ENCODE assay signal across 1 cellular context in the genomic region with DNA sequence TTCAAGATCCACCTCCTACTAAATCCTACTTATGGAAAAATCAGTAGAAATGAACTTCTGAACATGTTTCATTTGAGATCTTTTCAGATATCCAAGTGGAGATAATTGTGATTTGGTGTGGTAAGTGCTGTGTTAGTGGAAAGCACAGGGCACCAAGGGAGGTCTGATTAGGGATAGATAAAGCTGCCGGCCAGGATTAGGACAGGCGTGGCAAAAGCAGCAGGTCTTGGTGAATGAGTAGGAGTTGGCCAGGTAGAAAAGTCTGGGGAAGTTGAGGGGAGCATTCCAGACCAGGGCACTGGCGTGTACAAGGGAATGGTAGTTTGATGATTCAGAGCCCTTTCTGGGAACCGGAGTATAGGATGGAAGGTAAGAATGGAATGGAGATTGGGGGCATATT.
TF ChIP-seq lines count a peak whose summit lies in the region.

No MANE protein-coding gene starts in this region.

TF ChIP-seq in HCT116, 20 proteins besides CTCF, POLR2A, EP300 and RAD21 (continued from another document):
- TF ChIP-seq ZBTB33 (IDR thresholded peaks at IDR 0.05; ENCODE audit: extremely low read depth, insufficient replicate concordance, low read length), result no peak
- no peak for TF ChIP-seq SIN3A (IDR thresholded peaks at IDR 0.05; ENCODE audit: low read depth)
- TF ChIP-seq, protein P1, sequence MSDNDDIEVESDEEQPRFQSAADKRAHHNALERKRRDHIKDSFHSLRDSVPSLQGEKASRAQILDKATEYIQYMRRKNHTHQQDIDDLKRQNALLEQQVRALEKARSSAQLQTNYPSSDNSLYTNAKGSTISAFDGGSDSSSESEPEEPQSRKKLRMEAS (IDR thresholded peaks at IDR 0.05), result no peak
- TF ChIP-seq SP1 (IDR thresholded peaks at IDR 0.05; ENCODE audit: low read depth), result no peak
- TF ChIP-seq POLR2AphosphoS5 (IDR thresholded peaks at IDR 0.05; ENCODE audit: low read depth, low read length), result no peak
- no peak for TF ChIP-seq FOSL1 (IDR thresholded peaks at IDR 0.05; ENCODE audit: low read depth)
- no peak for TF ChIP-seq EZH2 (IDR thresholded peaks at IDR 0.05)
- TF ChIP-seq EGR1 (IDR thresholded peaks at IDR 0.05; ENCODE audit: low read depth), result no peak
- TF ChIP-seq, protein P2, sequence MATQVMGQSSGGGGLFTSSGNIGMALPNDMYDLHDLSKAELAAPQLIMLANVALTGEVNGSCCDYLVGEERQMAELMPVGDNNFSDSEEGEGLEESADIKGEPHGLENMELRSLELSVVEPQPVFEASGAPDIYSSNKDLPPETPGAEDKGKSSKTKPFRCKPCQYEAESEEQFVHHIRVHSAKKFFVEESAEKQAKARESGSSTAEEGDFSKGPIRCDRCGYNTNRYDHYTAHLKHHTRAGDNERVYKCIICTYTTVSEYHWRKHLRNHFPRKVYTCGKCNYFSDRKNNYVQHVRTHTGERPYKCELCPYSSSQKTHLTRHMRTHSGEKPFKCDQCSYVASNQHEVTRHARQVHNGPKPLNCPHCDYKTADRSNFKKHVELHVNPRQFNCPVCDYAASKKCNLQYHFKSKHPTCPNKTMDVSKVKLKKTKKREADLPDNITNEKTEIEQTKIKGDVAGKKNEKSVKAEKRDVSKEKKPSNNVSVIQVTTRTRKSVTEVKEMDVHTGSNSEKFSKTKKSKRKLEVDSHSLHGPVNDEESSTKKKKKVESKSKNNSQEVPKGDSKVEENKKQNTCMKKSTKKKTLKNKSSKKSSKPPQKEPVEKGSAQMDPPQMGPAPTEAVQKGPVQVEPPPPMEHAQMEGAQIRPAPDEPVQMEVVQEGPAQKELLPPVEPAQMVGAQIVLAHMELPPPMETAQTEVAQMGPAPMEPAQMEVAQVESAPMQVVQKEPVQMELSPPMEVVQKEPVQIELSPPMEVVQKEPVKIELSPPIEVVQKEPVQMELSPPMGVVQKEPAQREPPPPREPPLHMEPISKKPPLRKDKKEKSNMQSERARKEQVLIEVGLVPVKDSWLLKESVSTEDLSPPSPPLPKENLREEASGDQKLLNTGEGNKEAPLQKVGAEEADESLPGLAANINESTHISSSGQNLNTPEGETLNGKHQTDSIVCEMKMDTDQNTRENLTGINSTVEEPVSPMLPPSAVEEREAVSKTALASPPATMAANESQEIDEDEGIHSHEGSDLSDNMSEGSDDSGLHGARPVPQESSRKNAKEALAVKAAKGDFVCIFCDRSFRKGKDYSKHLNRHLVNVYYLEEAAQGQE (IDR thresholded peaks at IDR 0.05; ENCODE audit: low read depth), result no peak
TF ChIP-seq in HCT116: peak in this region for 0.
